ENCODE assay signal across 20 cellular contexts in genomic region chr1:26337625-26338024, GRCh38. TPM values are rescaled to one million over a fixed set of nuclear protein-coding genes. Genes with fewer than 3 reads are reported as not detected.
A peak's percentile ranks its signal among the peaks of the same experiment; 100 is the strongest.
DNase-seq lines count a peak whose midpoint lies in the region; ATAC-seq, FAIRE-seq and TF ChIP-seq lines count a peak whose summit lies in the region.
"Had no signal": no experiment of that assay in that cellular context is flagged by ENCODE, and none has a peak within 500 bp of the region (broad histone marks: within the 10 kb centered on the region; RNA-seq: fewer than 3 reads in every experiment).

No MANE protein-coding gene starts in this region.

- H3K27me3 Mint-ChIP-seq in activated naive CD4-positive, alpha-beta T cell treated with anti-CD3 and anti-CD28 coated beads, Interleukin-2, amount 50 U/mL, for 24 hours: no peaks in the 10 kb centered on the region

- H2BK20ac ChIP-seq in H1 (ENCODE audit: low read length): no peak overlapping the region

- POLR2A ChIA-PET in H1 (lab: Charles Lee; ENCODE audit: partially characterized antibody): interaction anchor here (0.8 to 6.1 kb wide), 8 partner anchors 11 to 74 kb away, joined by 3 to 44 read pairs (median 15); partner anchors contain the start of genes CD52, CRYBG2, LIN28A and SH3BGRL3

- H3K79me2 ChIP-seq in H1 (ENCODE audit: control insufficient read depth in 1 of 2, insufficient read depth in 2 of 2, low read length in 2 of 2) (no peaks in the 10 kb centered on the region), GM23248 (ENCODE audit: insufficient read depth) (no peaks in the 10 kb centered on the region)

- no peak for TF ChIP-seq RAD21 in H1 (IDR thresholded peaks at IDR 0.05 in 1 of 2, conservative IDR thresholded peaks at IDR 0.05 in 1 of 2; ENCODE audit: low read depth in 2 of 2, low read length in 2 of 2)

- peaks cover 8% of the 10 kb centered on the region; the same call in 1 of the 2 replicates for H3K23me2 ChIP-seq in H1 (ENCODE audit: low read depth, low read length)

- no peak overlapping the region for H4K91ac ChIP-seq in H1 (replicated peaks; ENCODE audit: insufficient read length, low read length)

- H3K9me2 ChIP-seq in GM23248 (ENCODE audit: insufficient read depth): no peaks in the 10 kb centered on the region

- H3K56ac ChIP-seq in H1 (replicated peaks; ENCODE audit: insufficient read length, low read depth, low read length): no peak overlapping the region

- no peaks in the 10 kb centered on the region for H3F3A ChIP-seq in GM23248 (ENCODE audit: insufficient read depth)

- H2BK15ac ChIP-seq in H1 (ENCODE audit: low read length): no peak overlapping the region

- in situ Hi-C loops in GM23248 (cut with MboI): no loop called here

- H3K14ac ChIP-seq in H1 (ENCODE audit: insufficient read length): no peak overlapping the region

- H3K36me3 ChIP-seq in NT2/D1 (ENCODE audit: insufficient read depth, insufficient read length, low read length): no peaks in the 10 kb centered on the region
- H3K36me3 ChIP-seq in H1 (ENCODE audit: control insufficient read depth in 2 of 4, insufficient read depth in 4 of 4, low read length in 3 of 4): peaks cover 0 to 2% (median 0%) of the 10 kb centered on the region in 4 experiments; a peak in 1 of 8 replicates
- H3K36me3 ChIP-seq in GM23248 (ENCODE audit: low read depth): no peaks in the 10 kb centered on the region
- H3K36me3 ChIP-seq: esophagus muscularis mucosa, neutrophil had no signal

- H3K27ac Mint-ChIP-seq in activated naive CD4-positive, alpha-beta T cell treated with anti-CD3 and anti-CD28 coated beads, Interleukin-2, amount 50 U/mL, for 24 hours: peak overlapping the region; percentile 59
- H3K27ac Mint-ChIP-seq in activated naive CD4-positive, alpha-beta T cell treated with anti-CD3 and anti-CD28 coated beads, Interleukin-2, amount 50 U/mL, for 72 hours: no peak overlapping the region
- no peak overlapping the region for H3K27ac Mint-ChIP-seq in stimulated activated effector memory CD8-positive, alpha-beta T cell treated with anti-CD3 and anti-CD28 coated beads, Interleukin-12 subunit alpha, Interleukin-12 subunit beta, amount 100 ng/mL, for 72 hours
- H3K27ac Mint-ChIP-seq: HFFc6 had no signal

- H3K4ac ChIP-seq in H1 (replicated peaks; ENCODE audit: insufficient read length, low read depth, low read length): no peak overlapping the region

- no peaks in the 10 kb centered on the region for H4K20me1 ChIP-seq in H1 (replicated peaks in 1 of 2; ENCODE audit: control insufficient read depth in 1 of 2, insufficient read depth in 2 of 2, low read length in 2 of 2)
- no peaks in the 10 kb centered on the region for H4K20me1 ChIP-seq in GM23248 (ENCODE audit: insufficient read depth)

- peak overlapping the region; percentile 39 for H3K4me3 Mint-ChIP-seq in activated naive CD4-positive, alpha-beta T cell treated with anti-CD3 and anti-CD28 coated beads, Interleukin-2, amount 50 U/mL, for 24 hours
- peak overlapping the region; percentile 28 for H3K4me3 Mint-ChIP-seq in stimulated activated effector memory CD8-positive, alpha-beta T cell treated with anti-CD3 and anti-CD28 coated beads, Interleukin-12 subunit alpha, Interleukin-12 subunit beta, amount 100 ng/mL, for 72 hours
- H3K4me3 Mint-ChIP-seq: HFFc6 had no signal

- TF ChIP-seq POLR2A in H1 (IDR thresholded peaks at IDR 0.05; ENCODE audit: control extremely low read depth in 1 of 2, low read depth in 2 of 2, low read length in 2 of 2): no peak

- no peaks in the 10 kb centered on the region for H3K79me1 ChIP-seq in H1 (ENCODE audit: low read depth, low read length)

- no peak overlapping the region for H4K5ac ChIP-seq in H1 (ENCODE audit: insufficient read length, low read depth, low read length)

- no peak for TF ChIP-seq CTCF in H1 (IDR thresholded peaks at IDR 0.05; ENCODE audit: control extremely low read depth in 1 of 3, insufficient read depth in 1 of 3, low read depth in 1 of 3, low read length in 3 of 3)

- peaks cover 9% of the 10 kb centered on the region for H3K27me3 ChIP-seq in NT2/D1 (ENCODE audit: insufficient read depth, insufficient read length)
- peaks cover 0 to 11% (median 5%) of the 10 kb centered on the region in 4 experiments; a peak in 5 of 7 replicates for H3K27me3 ChIP-seq in H1 (replicated peaks in 1 of 4; ENCODE audit: control insufficient read depth in 3 of 4, extremely low read depth in 1 of 4, insufficient read depth in 3 of 4, low read length in 3 of 4)
- peaks cover 9% of the 10 kb centered on the region for H3K27me3 ChIP-seq in GM23248 (replicated peaks; ENCODE audit: insufficient read depth)

- H3K4me3 ChIP-seq in NT2/D1 (ENCODE audit: insufficient read length, low read depth) (no peak overlapping the region), H1 (ENCODE audit: extremely low read depth in 1 of 4, insufficient read depth in 2 of 4, low read depth in 3 of 4, low read length in 4 of 4) (no peak overlapping the region), GM23248 (no peak overlapping the region)
- H3K4me3 ChIP-seq: esophagus muscularis mucosa had no signal

- peak overlapping the region; percentile 94; the same call in 1 of the 2 replicates for H2BK12ac ChIP-seq in H1 (ENCODE audit: low read depth, low read length)

- 71% methylated on average over 4 of the region's 4 CpGs; no CpG with 5 or more reads in 1 of the 2 experiments for WGBS in H1 (ENCODE audit: extremely low coverage in 1 of 2, insufficient coverage in 1 of 2, insufficient read length in 1 of 2, insufficient replicate concordance in 2 of 2, low coverage in 1 of 2, low lambda C conversion rate in 2 of 2, missing lambda C conversion rate in 1 of 2), 2 experiments
- WGBS in GM23248 (ENCODE audit: low coverage in 1 of 2, low lambda C conversion rate in 2 of 2, missing lambda C conversion rate in 2 of 2), 2 experiments: 71 to 75% methylated on average over 4 of the region's 4 CpGs

- no peaks in the 10 kb centered on the region for H3K9me3 Mint-ChIP-seq in activated naive CD4-positive, alpha-beta T cell treated with anti-CD3 and anti-CD28 coated beads, Interleukin-2, amount 50 U/mL, for 24 hours
- no peaks in the 10 kb centered on the region for H3K9me3 Mint-ChIP-seq in activated naive CD4-positive, alpha-beta T cell treated with anti-CD3 and anti-CD28 coated beads, Interleukin-2, amount 50 U/mL, for 72 hours
- no peaks in the 10 kb centered on the region for H3K9me3 Mint-ChIP-seq in stimulated activated effector memory CD8-positive, alpha-beta T cell treated with anti-CD3 and anti-CD28 coated beads, Interleukin-12 subunit alpha, Interleukin-12 subunit beta, amount 100 ng/mL, for 72 hours
- H3K9me3 Mint-ChIP-seq: HFFc6 had no signal

- no peak overlapping the region for H2BK5ac ChIP-seq in H1 (ENCODE audit: low read depth, low read length)

- H2AFZ ChIP-seq in H1 (ENCODE audit: low read length) (no peak overlapping the region), GM23248 (no peak overlapping the region)

- H3K9ac ChIP-seq in NT2/D1 (ENCODE audit: insufficient read length, low read depth): peak overlapping the region; percentile 3
- no peak overlapping the region for H3K9ac ChIP-seq in H1 (replicated peaks in 1 of 4; ENCODE audit: extremely low read depth in 1 of 4, low read depth in 3 of 4, low read length in 3 of 4)
- H3K9ac ChIP-seq in GM23248: no peak overlapping the region

- DNase-seq in activated naive CD4-positive, alpha-beta T cell treated with anti-CD3 and anti-CD28 coated beads, Interleukin-2, amount 50 U/mL, for 72 hours (ENCODE audit: low spot score in 2 of 2): no peak
- no peak for DNase-seq in NT2/D1 (ENCODE audit: low read depth, low spot score)
- no peak for DNase-seq in H1 (ENCODE audit: low read depth in 1 of 2, low spot score in 2 of 2)
- DNase-seq in stimulated activated effector memory CD8-positive, alpha-beta T cell treated with anti-CD3 and anti-CD28 coated beads, Interleukin-12 subunit alpha, Interleukin-12 subunit beta, amount 100 ng/mL, for 72 hours (ENCODE audit: low spot score in 2 of 2): no peak
- DNase-seq in NCI-H2081 (lab: John Stamatoyannopoulos, UW): no peak
- no peak for DNase-seq in GM23248
- DNase-seq: activated CD4-positive, alpha-beta T cell treated with anti-CD3 and anti-CD28 coated beads, Interleukin-2, amount 50 U/mL, for 48 hours; activated T-cell treated with anti-CD3 and anti-CD28 coated beads, Interleukin-2, amount 50 U/mL, for 48 hours; amniotic stem cell; DMS79; HFFc6; KBM-7; NCI-H1930; NCI-H446; stimulated activated CD4-positive, alpha-beta T cell treated with anti-CD3 and anti-CD28 coated beads, Interleukin-12 subunit alpha, Interleukin-12 subunit beta, amount 100 ng/mL, for 4 hours had no signal

- no peak overlapping the region for H3K23ac ChIP-seq in H1 (ENCODE audit: insufficient read length)

- H2AK5ac ChIP-seq in H1 (ENCODE audit: low read depth, low read length): no peak overlapping the region

- H3K27ac ChIP-seq in H1 (ENCODE audit: low read depth, low read length) (no peak overlapping the region), GM23248 (no peak overlapping the region)
- H3K27ac ChIP-seq: esophagus muscularis mucosa, neutrophil had no signal

- no peak for FAIRE-seq in H1 (lab: Jason Lieb, UNC)

- H3K4me2 ChIP-seq in H1 (ENCODE audit: insufficient read depth in 1 of 2, low read depth in 2 of 2, low read length in 2 of 2): no peak overlapping the region; a peak in 1 of 4 replicates
- H3K4me2 ChIP-seq in GM23248 (ENCODE audit: unreplicated experiment): no peak overlapping the region

- CTCF ChIA-PET in H1 (lab: Charles Lee; ENCODE audit: partially characterized antibody): interaction anchor here (0.7 to 57.0 kb wide), 4 partner anchors 19 to 44 kb away, joined by 3 to 1530 read pairs (median 30); partner anchors contain the start of genes SH3BGRL3 and UBXN11

- peak overlapping the region; percentile 79 for H4K8ac ChIP-seq in H1 (ENCODE audit: extremely low read depth, insufficient read depth, low read length)

- H3K18ac ChIP-seq in H1 (ENCODE audit: extremely low read depth, low read length): no peak overlapping the region; the same call in 1 of the 2 replicates

- peaks cover 10% of the 10 kb centered on the region for H3K4me1 Mint-ChIP-seq in activated naive CD4-positive, alpha-beta T cell treated with anti-CD3 and anti-CD28 coated beads, Interleukin-2, amount 50 U/mL, for 24 hours
- H3K4me1 Mint-ChIP-seq in stimulated activated effector memory CD8-positive, alpha-beta T cell treated with anti-CD3 and anti-CD28 coated beads, Interleukin-12 subunit alpha, Interleukin-12 subunit beta, amount 100 ng/mL, for 72 hours: peaks cover 11% of the 10 kb centered on the region

- no peaks in the 10 kb centered on the region for H3K9me3 ChIP-seq in NT2/D1 (ENCODE audit: insufficient read depth, low read length)
- H3K9me3 ChIP-seq in H1 (ENCODE audit: insufficient read depth in 2 of 2, low read depth in 1 of 2, low read length in 1 of 2): no peaks in the 10 kb centered on the region
- H3K9me3 ChIP-seq in GM23248 (ENCODE audit: low read depth): no peaks in the 10 kb centered on the region
- H3K9me3 ChIP-seq: esophagus muscularis mucosa, neutrophil had no signal

- no peak for ATAC-seq in activated naive CD4-positive, alpha-beta T cell treated with anti-CD3 and anti-CD28 coated beads, Interleukin-2, amount 50 U/mL, for 72 hours
- no peak for ATAC-seq in stimulated activated effector memory CD8-positive, alpha-beta T cell treated with anti-CD3 and anti-CD28 coated beads, Interleukin-12 subunit alpha, Interleukin-12 subunit beta, amount 100 ng/mL, for 72 hours
- ATAC-seq in GM18502 (IDR thresholded peaks at IDR 0.05; ENCODE audit: poor library complexity, unreplicated experiment): no peak

- H3K4me1 ChIP-seq in NT2/D1 (ENCODE audit: insufficient read depth, insufficient read length) (peaks cover 18% of the 10 kb centered on the region), H1 (replicated peaks in 1 of 4; ENCODE audit: control insufficient read depth in 3 of 4, insufficient read depth in 4 of 4, low read length in 3 of 4) (peaks cover 3 to 12% (median 6%) of the 10 kb centered on the region in 4 experiments), GM23248 (ENCODE audit: insufficient read depth) (0 out of 2 replicates have a peak, but pooled peaks cover 4% of the 10 kb centered on the region)

- no peak for TF ChIP-seq EP300 in H1 (IDR thresholded peaks at IDR 0.05; ENCODE audit: borderline replicate concordance in 1 of 2, low read depth in 2 of 2, low read length in 2 of 2)

- H2BK120ac ChIP-seq in H1 (replicated peaks; ENCODE audit: low read depth, low read length): no peak overlapping the region

- H3K36me3 Mint-ChIP-seq in activated naive CD4-positive, alpha-beta T cell treated with anti-CD3 and anti-CD28 coated beads, Interleukin-2, amount 50 U/mL, for 24 hours: no peaks in the 10 kb centered on the region
- H3K36me3 Mint-ChIP-seq in activated naive CD4-positive, alpha-beta T cell treated with anti-CD3 and anti-CD28 coated beads, Interleukin-2, amount 50 U/mL, for 72 hours: no peaks in the 10 kb centered on the region
- H3K36me3 Mint-ChIP-seq in stimulated activated effector memory CD8-positive, alpha-beta T cell treated with anti-CD3 and anti-CD28 coated beads, Interleukin-12 subunit alpha, Interleukin-12 subunit beta, amount 100 ng/mL, for 72 hours: no peaks in the 10 kb centered on the region

RNA-seq across cellular contexts. Expression of gene CRYBG2, which starts 16.3 kb away (rescaled TPM):
- 1 to 10 TPM; 1.0 to 6.0 TPM for total RNA-seq in activated naive CD4-positive, alpha-beta T cell treated with anti-CD3 and anti-CD28 coated beads, Interleukin-2, amount 50 U/mL, for 72 hours
- 17.0 and 22.2 TPM in 2 replicates for total RNA-seq in H1 (2021; fragmentation: NEBNext Ultra II Directional; extraction: Animal tissue kit (Norgen Biotek cat#: 25700))
- 14.2 and 22.1 TPM in 2 replicates for polyA plus RNA-seq in H1 (2011; rRNA removed)
- polyA plus RNA-seq in H1 (2011; cell fraction: cytosol; rRNA removed): 16.1 TPM
- polyA plus RNA-seq in H1 (2011; cell fraction: nucleus; rRNA removed): 35.5 TPM
- polyA plus RNA-seq in H1 (2012, experiment 1 of 2): 11.8 to 18.8 TPM (median 17.2 TPM) in 4 replicates
- polyA plus RNA-seq in H1 (2012, experiment 2 of 2): 11.2 TPM
- polyA plus RNA-seq in H1 (2013, experiment 1 of 2): 7.4 TPM
- polyA plus RNA-seq in H1 (2013, experiment 2 of 2): 7.6 TPM
- polyA minus RNA-seq in H1 (2011; rRNA and poly(A)+ RNA removed): 6.0 and 7.1 TPM in 2 replicates
- 11.9 TPM for polyA minus RNA-seq in H1 (2011; cell fraction: cytosol; rRNA and poly(A)+ RNA removed)
- 11.7 TPM for polyA minus RNA-seq in H1 (2011; cell fraction: nucleus; rRNA and poly(A)+ RNA removed)
- not detected in 2 replicates for total RNA-seq in GM23248 (2014; rRNA removed; shearing (Covaris generic))
- polyA plus RNA-seq in GM23248 (2016; fragmentation: Nextera tagmentation; extraction: Ambion mirVana): not detected in 2 replicates
- total RNA-seq: HFFc6 had no signal

RNA-seq across cellular contexts. Expression of gene CD52, which starts 19.9 kb away (rescaled TPM):
- total RNA-seq in activated naive CD4-positive, alpha-beta T cell treated with anti-CD3 and anti-CD28 coated beads, Interleukin-2, amount 50 U/mL, for 72 hours: 100 to 1,000 TPM; 343 to 698 TPM
- 2.4 TPM in 1 of 2 replicates, not detected in the other for total RNA-seq in H1 (2021; fragmentation: NEBNext Ultra II Directional; extraction: Animal tissue kit (Norgen Biotek cat#: 25700))
- polyA plus RNA-seq in H1 (2011; rRNA removed): 2.7 and 3.1 TPM in 2 replicates
- 3.6 TPM for polyA plus RNA-seq in H1 (2011; cell fraction: cytosol; rRNA removed)
- 2.0 TPM for polyA plus RNA-seq in H1 (2011; cell fraction: nucleus; rRNA removed)
- polyA plus RNA-seq in H1 (2012, experiment 1 of 2): 1.9 to 5.6 TPM (median 3.4 TPM) in 4 replicates
- 11.0 TPM for polyA plus RNA-seq in H1 (2012, experiment 2 of 2)
- 9.0 TPM for polyA plus RNA-seq in H1 (2013, experiment 1 of 2)
- polyA plus RNA-seq in H1 (2013, experiment 2 of 2): 8.5 TPM
- polyA minus RNA-seq in H1 (2011; rRNA and poly(A)+ RNA removed): 0.59 and 2.0 TPM in 2 replicates
- polyA minus RNA-seq in H1 (2011; cell fraction: cytosol; rRNA and poly(A)+ RNA removed): not detected
- not detected for polyA minus RNA-seq in H1 (2011; cell fraction: nucleus; rRNA and poly(A)+ RNA removed)
- total RNA-seq in GM23248 (2014; rRNA removed; shearing (Covaris generic)): not detected in 2 replicates
- not detected in 2 replicates for polyA plus RNA-seq in GM23248 (2016; fragmentation: Nextera tagmentation; extraction: Ambion mirVana)
- total RNA-seq: HFFc6, temporal lobe had no signal

RNA-seq across cellular contexts. Expression of gene UBXN11, which starts 31.2 kb away (rescaled TPM):
- 10 to 100 TPM; 21.0 to 25.8 TPM for total RNA-seq in activated naive CD4-positive, alpha-beta T cell treated with anti-CD3 and anti-CD28 coated beads, Interleukin-2, amount 50 U/mL, for 72 hours
- 6.1 and 6.3 TPM in 2 replicates for total RNA-seq in H1 (2021; fragmentation: NEBNext Ultra II Directional; extraction: Animal tissue kit (Norgen Biotek cat#: 25700))
- polyA plus RNA-seq in H1 (2011; rRNA removed) (10.4 and 14.8 TPM in 2 replicates), GM23248 (2016; fragmentation: Nextera tagmentation; extraction: Ambion mirVana) (11.1 and 12.7 TPM in 2 replicates)
- 15.3 TPM for polyA plus RNA-seq in H1 (2011; cell fraction: cytosol; rRNA removed)
- 42.2 TPM for polyA plus RNA-seq in H1 (2011; cell fraction: nucleus; rRNA removed)
- polyA plus RNA-seq in H1 (2012, experiment 1 of 2): 9.8 to 12.4 TPM (median 11.7 TPM) in 4 replicates
- polyA plus RNA-seq in H1 (2012, experiment 2 of 2): 10.1 TPM
- 6.9 TPM for polyA plus RNA-seq in H1 (2013, experiment 1 of 2)
- polyA plus RNA-seq in H1 (2013, experiment 2 of 2): 6.1 TPM
- polyA minus RNA-seq in H1 (2011; rRNA and poly(A)+ RNA removed): 7.2 and 7.3 TPM in 2 replicates
- 4.2 TPM for polyA minus RNA-seq in H1 (2011; cell fraction: cytosol; rRNA and poly(A)+ RNA removed)
- polyA minus RNA-seq in H1 (2011; cell fraction: nucleus; rRNA and poly(A)+ RNA removed): 14.1 TPM
- 4.8 and 5.8 TPM in 2 replicates for total RNA-seq in GM23248 (2014; rRNA removed; shearing (Covaris generic))

RNA-seq across cellular contexts. Expression of gene ZNF683, which starts 34.9 kb away (rescaled TPM):
- not detected for total RNA-seq in activated naive CD4-positive, alpha-beta T cell treated with anti-CD3 and anti-CD28 coated beads, Interleukin-2, amount 50 U/mL, for 72 hours
- not detected in 2 replicates for total RNA-seq in H1 (2021; fragmentation: NEBNext Ultra II Directional; extraction: Animal tissue kit (Norgen Biotek cat#: 25700))
- polyA plus RNA-seq in H1 (2011; rRNA removed) (not detected in 2 replicates), GM23248 (2016; fragmentation: Nextera tagmentation; extraction: Ambion mirVana) (not detected in 2 replicates)
- polyA plus RNA-seq in H1 (2011; cell fraction: cytosol; rRNA removed): not detected
- polyA plus RNA-seq in H1 (2011; cell fraction: nucleus; rRNA removed): not detected
- not detected in 4 replicates for polyA plus RNA-seq in H1 (2012, experiment 1 of 2)
- polyA plus RNA-seq in H1 (2012, experiment 2 of 2): not detected
- not detected for polyA plus RNA-seq in H1 (2013, experiment 1 of 2)
- not detected for polyA plus RNA-seq in H1 (2013, experiment 2 of 2)
- not detected in 2 replicates for polyA minus RNA-seq in H1 (2011; rRNA and poly(A)+ RNA removed)
- not detected for polyA minus RNA-seq in H1 (2011; cell fraction: cytosol; rRNA and poly(A)+ RNA removed)
- not detected for polyA minus RNA-seq in H1 (2011; cell fraction: nucleus; rRNA and poly(A)+ RNA removed)
- not detected in 2 replicates for total RNA-seq in GM23248 (2014; rRNA removed; shearing (Covaris generic))
- total RNA-seq: esophagus muscularis mucosa, HFFc6, temporal lobe had no signal

RNA-seq across cellular contexts. Expression of gene SH3BGRL3, which starts 57.7 kb away (rescaled TPM):
- 100 to 1,000 TPM; 261 to 364 TPM for total RNA-seq in activated naive CD4-positive, alpha-beta T cell treated with anti-CD3 and anti-CD28 coated beads, Interleukin-2, amount 50 U/mL, for 72 hours
- 77.8 and 84.4 TPM in 2 replicates for total RNA-seq in H1 (2021; fragmentation: NEBNext Ultra II Directional; extraction: Animal tissue kit (Norgen Biotek cat#: 25700))
- 107 and 120 TPM in 2 replicates for polyA plus RNA-seq in H1 (2011; rRNA removed)
- polyA plus RNA-seq in H1 (2011; cell fraction: cytosol; rRNA removed): 40.4 TPM
- polyA plus RNA-seq in H1 (2011; cell fraction: nucleus; rRNA removed): 52.7 TPM
- polyA plus RNA-seq in H1 (2012, experiment 1 of 2): 105 to 143 TPM (median 123 TPM) in 4 replicates
- polyA plus RNA-seq in H1 (2012, experiment 2 of 2): 118 TPM
- polyA plus RNA-seq in H1 (2013, experiment 1 of 2): 78.7 TPM
- 82.7 TPM for polyA plus RNA-seq in H1 (2013, experiment 2 of 2)
- 49.1 and 61.0 TPM in 2 replicates for polyA minus RNA-seq in H1 (2011; rRNA and poly(A)+ RNA removed)
- 55.9 TPM for polyA minus RNA-seq in H1 (2011; cell fraction: cytosol; rRNA and poly(A)+ RNA removed)
- polyA minus RNA-seq in H1 (2011; cell fraction: nucleus; rRNA and poly(A)+ RNA removed): 46.7 TPM
- total RNA-seq in GM23248 (2014; rRNA removed; shearing (Covaris generic)): 212 and 240 TPM in 2 replicates
- polyA plus RNA-seq in GM23248 (2016; fragmentation: Nextera tagmentation; extraction: Ambion mirVana): 2,795 and 2,825 TPM in 2 replicates

Comparison
In these comparisons a context has a peak if more than half of its experiments do, and no peak if none do; other contexts are left out.
1. RNA of gene CD52, which starts 19.9 kb away (total RNA-seq): 343 to 698 TPM in activated naive CD4-positive, alpha-beta T cell treated with anti-CD3 and anti-CD28 coated beads, Interleukin-2, amount 50 U/mL, for 72 hours; 2.4 TPM in H1 and not detected in GM23248; every median in the first group is over 100 times any median in the second.